In the genomic region with DNA sequence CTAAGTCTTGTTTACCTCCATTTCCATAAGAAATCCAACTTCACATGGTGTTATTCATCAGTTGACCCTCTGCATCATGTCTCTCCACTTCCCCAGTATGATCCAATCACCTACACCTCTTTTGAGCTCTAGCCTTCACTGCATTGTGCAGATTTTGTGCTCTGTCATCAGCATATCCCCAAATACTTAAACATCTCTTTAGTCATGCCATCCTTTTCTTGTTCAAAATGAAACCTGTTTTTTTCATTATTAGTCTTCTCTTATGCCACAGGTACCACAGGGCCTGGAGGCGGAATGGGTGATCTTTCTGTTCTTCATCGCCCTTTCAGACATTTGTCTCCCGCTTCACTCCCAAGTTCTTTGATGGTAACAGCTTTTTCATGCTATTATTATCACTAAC, we compare ENCODE assay signal across 14 cellular contexts.
A peak's percentile ranks its signal among the peaks of the same experiment; 100 is the strongest.
DNase-seq lines count a peak whose midpoint lies in the region; ATAC-seq, FAIRE-seq and TF ChIP-seq lines count a peak whose summit lies in the region.
"Had no signal": no experiment of that assay in that cellular context is flagged by ENCODE, and none has a peak within 500 bp of the region (broad histone marks: within the 10 kb centered on the region; RNA-seq: fewer than 3 reads in every experiment).

No MANE protein-coding gene starts in this region.

- ATAC-seq in GM18861 (IDR thresholded peaks at IDR 0.05; ENCODE audit: unreplicated experiment) (peak; percentile 75), GM21528 (IDR thresholded peaks at IDR 0.05; ENCODE audit: low FRiP score, unreplicated experiment) (peak; percentile 71), HG03039 (IDR thresholded peaks at IDR 0.05; ENCODE audit: unreplicated experiment) (peak; percentile 75), HG03565 (IDR thresholded peaks at IDR 0.05; ENCODE audit: unreplicated experiment) (peak; percentile 68)

- TF ChIP-seq POLR2A in GM12892 (IDR thresholded peaks at IDR 0.05; ENCODE audit: low read depth, low read length): no peak

- DNase-seq in GM19240 (ENCODE audit: insufficient read length, low spot score) (no peak), RPMI8226 (no peak), activated gamma-delta T cell (lab: John Stamatoyannopoulos, UW) (no peak), GM12892 (ENCODE audit: insufficient read length) (no peak)
- DNase-seq: amygdala; caudate nucleus; CD4-positive, alpha-beta memory T cell; DMS53; NCI-H1694 treated with DMSO at 0.1 percent for 48 hours; stimulated activated CD4-positive, alpha-beta T cell treated with anti-CD3 and anti-CD28 coated beads, Interleukin-2, amount 100 ng/mL, for 48 hours had no signal

- FAIRE-seq in GM12892 (lab: Jason Lieb, UNC): no peak
